In the genomic region with DNA sequence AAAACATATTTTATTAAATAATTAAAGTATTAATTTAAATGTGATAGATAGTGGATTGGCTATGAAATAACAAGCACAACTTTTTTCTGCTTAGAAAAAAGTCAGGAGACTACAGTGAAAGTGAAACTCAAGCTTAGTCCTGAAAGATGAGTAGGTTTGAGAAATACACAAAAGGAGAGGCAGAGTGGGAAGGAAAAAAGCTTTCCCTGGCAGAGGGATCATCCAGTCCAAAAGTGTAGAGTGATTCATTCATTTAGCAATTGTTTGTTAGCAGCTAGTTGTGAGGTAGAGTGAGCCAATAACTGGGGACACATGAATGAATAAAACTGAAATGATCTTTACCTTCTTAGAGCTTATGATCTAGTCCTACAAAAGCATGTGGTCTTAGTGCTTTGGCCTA, we compare ENCODE assay signal across 14 cellular contexts.
DNase-seq lines count a peak whose midpoint lies in the region; ATAC-seq, FAIRE-seq and TF ChIP-seq lines count a peak whose summit lies in the region.
"Had no signal": no experiment of that assay in that cellular context is flagged by ENCODE, and none has a peak within 500 bp of the region (broad histone marks: within the 10 kb centered on the region; RNA-seq: fewer than 3 reads in every experiment).

No MANE protein-coding gene starts in this region.

- FAIRE-seq in A204.1 (lab: Jason Lieb, UNC): peak; percentile 88

- ATAC-seq in gastroesophageal sphincter: peak; percentile 58
- ATAC-seq in HG02798 (IDR thresholded peaks at IDR 0.05; ENCODE audit: poor library complexity, unreplicated experiment): no peak

- DNase-seq in HCEC 1CT (peak; percentile 53), choroid plexus epithelial cell (ENCODE audit: low read depth) (peak; percentile 66), thyroid gland (no peak), NCI-H2107 treated with DMSO at 0.1 percent for 48 hours (lab: John Stamatoyannopoulos, UW; ENCODE audit: unreplicated experiment) (no peak), COLO668 (lab: John Stamatoyannopoulos, UW; ENCODE audit: unreplicated experiment) (no peak)
- DNase-seq: activated CD4-positive, alpha-beta T cell treated with anti-CD3 and anti-CD28 coated beads, Interleukin-2, amount 10 ng/mL, durations not matched to agents 7 days and 5 days; activated naive CD8-positive, alpha-beta T cell treated with anti-CD3 and anti-CD28 coated beads, Interleukin-2, amount 10 ng/mL, durations not matched to agents 7 days and 5 days; activated T-cell treated with anti-CD3 and anti-CD28 coated beads, Interleukin-2, amount 50 U/mL, for 1 hour; SJCRH30; stimulated activated CD4-positive, alpha-beta T cell treated with anti-CD3 and anti-CD28 coated beads, Interleukin-1b, Interleukin-23, amount 100 ng/mL, for 48 hours; transverse colon had no signal

- H3K4me1 ChIP-seq in gastroesophageal sphincter (peaks cover 0 to 24% (median 4%) of the 10 kb centered on the region in 3 donors), thyroid gland (peaks cover 5 to 12% of the 10 kb centered on the region in 2 donors)

- peak overlapping the region; percentile 31 to 69 (median 47) for H3K27ac ChIP-seq in gastroesophageal sphincter
- H3K27ac ChIP-seq in thyroid gland: no peak overlapping the region
- H3K27ac ChIP-seq: SJCRH30 had no signal

- no peak for TF ChIP-seq EP300 in gastroesophageal sphincter (IDR thresholded peaks at IDR 0.05)

- no peaks in the 10 kb centered on the region for H3K27me3 ChIP-seq in gastroesophageal sphincter
- H3K27me3 ChIP-seq in thyroid gland: no peaks in the 10 kb centered on the region
- H3K27me3 ChIP-seq: SJCRH30, transverse colon had no signal

- intact Hi-C loops in thyroid gland (cut with DNase I): no loop called here

- H3K9me3 ChIP-seq in gastroesophageal sphincter: no peaks in the 10 kb centered on the region
- H3K9me3 ChIP-seq in thyroid gland: no peaks in the 10 kb centered on the region
- H3K9me3 ChIP-seq: SJCRH30, transverse colon had no signal

- TF ChIP-seq POLR2A in gastroesophageal sphincter (IDR thresholded peaks at IDR 0.05): no peak
- TF ChIP-seq POLR2A in thyroid gland (IDR thresholded peaks at IDR 0.05): no peak

- H3K36me3 ChIP-seq in gastroesophageal sphincter: no peaks in the 10 kb centered on the region
- no peaks in the 10 kb centered on the region for H3K36me3 ChIP-seq in thyroid gland
- H3K36me3 ChIP-seq: SJCRH30, transverse colon had no signal

- no peak overlapping the region for H3K4me3 ChIP-seq in choroid plexus epithelial cell (ENCODE audit: low read depth, low read length)
- H3K4me3 ChIP-seq in gastroesophageal sphincter: no peak overlapping the region
- no peak overlapping the region for H3K4me3 ChIP-seq in thyroid gland (replicated peaks in 1 of 3)
- H3K4me3 ChIP-seq: SJCRH30, transverse colon had no signal

- TF ChIP-seq CTCF in choroid plexus epithelial cell (conservative IDR thresholded peaks at IDR 0.05; ENCODE audit: low read depth, low read length): no peak
- no peak for TF ChIP-seq CTCF in gastroesophageal sphincter (IDR thresholded peaks at IDR 0.05)
- TF ChIP-seq CTCF in thyroid gland (IDR thresholded peaks at IDR 0.05): no peak

Comparison
In these comparisons a context has a peak if more than half of its experiments do, and no peak if none do; other contexts are left out.
1. DNase-seq: peak in HCEC 1CT (single experiment) and choroid plexus epithelial cell (single experiment); none in thyroid gland (0 of 2), NCI-H2107 treated with DMSO at 0.1 percent for 48 hours (single experiment) and COLO668 (single experiment).
2. H3K27ac ChIP-seq: peak in gastroesophageal sphincter (4 of 4); none in thyroid gland (0 of 3).